Comparison of ENCODE assay signal across 20 cellular contexts in the genomic region with DNA sequence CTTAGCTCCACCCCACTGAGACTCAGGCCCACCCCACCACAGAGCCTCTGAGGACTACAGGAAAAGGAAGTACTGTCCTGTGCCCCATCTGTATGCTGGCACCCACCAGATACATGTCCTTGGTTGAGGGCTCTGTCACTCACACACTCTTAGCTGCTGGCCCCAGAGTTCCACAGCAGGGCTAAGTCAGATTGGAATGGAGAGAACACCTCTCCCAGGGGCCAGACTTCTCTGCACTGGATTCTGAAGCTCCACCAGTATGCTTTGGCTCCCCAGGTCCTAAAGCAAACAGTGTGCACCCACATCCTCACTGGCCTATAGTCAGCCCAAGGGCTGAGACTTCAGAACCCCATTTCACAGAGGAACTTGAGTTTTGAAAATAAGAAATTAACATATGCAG.
A peak's percentile ranks its signal among the peaks of the same experiment; 100 is the strongest.
DNase-seq lines count a peak whose midpoint lies in the region; ATAC-seq and TF ChIP-seq lines count a peak whose summit lies in the region.
"Had no signal": no experiment of that assay in that cellular context is flagged by ENCODE, and none has a peak within 500 bp of the region (broad histone marks: within the 10 kb centered on the region; RNA-seq: fewer than 3 reads in every experiment).

No MANE protein-coding gene starts in this region.

- peaks cover 0 to 10% (median 0%) of the 10 kb centered on the region in 3 donors for H3K27me3 ChIP-seq in stomach

- H3K27ac ChIP-seq in stomach = no peak overlapping the region
- H3K27ac ChIP-seq: 22Rv1, A549, C4-2B had no signal

- H3K36me3 ChIP-seq in stomach = no peaks in the 10 kb centered on the region

- no peak for TF ChIP-seq POLR2A in stomach (IDR thresholded peaks at IDR 0.05)

- ATAC-seq in left lobe of liver = no peak
- no peak for ATAC-seq in HG02763 (IDR thresholded peaks at IDR 0.05; ENCODE audit: unreplicated experiment)
- no peak for ATAC-seq in HG02981 (IDR thresholded peaks at IDR 0.05; ENCODE audit: unreplicated experiment)
- ATAC-seq: A549, GM23338, HCT116, HepG2 had no signal

- H3K4me1 ChIP-seq in stomach = no peaks in the 10 kb centered on the region
- H3K4me1 ChIP-seq: A549 had no signal

- no peak overlapping the region for H3K4me3 ChIP-seq in stomach
- H3K4me3 ChIP-seq: A549, GM23338 had no signal

- TF ChIP-seq EP300 in stomach (IDR thresholded peaks at IDR 0.05) = no peak

- TF ChIP-seq CTCF in stomach (IDR thresholded peaks at IDR 0.05) = no peak

- peak; percentile 19 for DNase-seq in activated effector memory CD4-positive, alpha-beta T cell treated with anti-CD3 and anti-CD28 coated beads, Interleukin-2, amount 50 U/mL, for 16 hours
- DNase-seq in activated effector memory CD4-positive, alpha-beta T cell treated with Interleukin-2 at 50 U/mL for 16 hours = no peak
- peak; percentile 21 for DNase-seq in left lobe of liver (ENCODE audit: low spot score)
- DNase-seq in stomach = peak; percentile 3
- no peak for DNase-seq in NOMO-1 treated with DMSO at 0.1 percent for 48 hours (lab: John Stamatoyannopoulos, UW; ENCODE audit: unreplicated experiment)
- DNase-seq: AML-193; Caco-2; CD4-positive, alpha-beta T cell; DMS153; DMS79; GDM1; HFFc6 had no signal

- H3K9me3 ChIP-seq in stomach = peaks cover 8 to 32% (median 28%) of the 10 kb centered on the region in 4 donors

- intact Hi-C loops in stomach (cut with DNase I; ENCODE audit: low total_unique reads) = no loop called here

Comparison
In these comparisons a context has a peak if more than half of its experiments do, and no peak if none do; other contexts are left out.
1. DNase-seq: peak in activated effector memory CD4-positive, alpha-beta T cell treated with anti-CD3 and anti-CD28 coated beads, Interleukin-2, amount 50 U/mL, for 16 hours (single experiment), left lobe of liver (single experiment) and stomach (single experiment); none in activated effector memory CD4-positive, alpha-beta T cell treated with Interleukin-2 at 50 U/mL for 16 hours (single experiment) and NOMO-1 treated with DMSO at 0.1 percent for 48 hours (single experiment).